In the genomic region with DNA sequence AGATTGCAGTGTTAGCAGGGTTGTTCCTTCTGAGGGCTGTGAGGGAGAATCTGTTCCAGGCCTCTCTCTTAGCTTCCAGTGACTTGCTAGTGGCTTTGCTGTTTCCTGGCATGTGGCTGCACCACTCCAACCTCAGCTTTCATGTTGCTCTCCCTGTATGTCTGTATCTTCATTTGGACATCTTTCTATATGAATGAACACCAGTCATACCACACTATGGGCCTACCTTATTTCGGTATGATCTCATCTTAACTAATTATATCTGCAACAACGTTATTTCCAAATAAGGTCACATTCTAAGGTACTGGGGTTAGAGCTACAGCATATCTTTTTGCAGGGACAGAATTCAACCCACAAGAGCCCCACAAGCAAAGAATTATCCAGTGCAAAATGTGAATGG, we compare ENCODE assay signal across 15 cellular contexts.
DNase-seq lines count a peak whose midpoint lies in the region; ATAC-seq and TF ChIP-seq lines count a peak whose summit lies in the region.
"Had no signal": no experiment of that assay in that cellular context is flagged by ENCODE, and none has a peak within 500 bp of the region (broad histone marks: within the 10 kb centered on the region; RNA-seq: fewer than 3 reads in every experiment).

No MANE protein-coding gene starts in this region.

- DNase-seq in endodermal cell (no peak), left lobe of liver (ENCODE audit: low spot score) (no peak), OCI-M2 (lab: John Stamatoyannopoulos, UW; ENCODE audit: unreplicated experiment) (no peak)
- DNase-seq in activated CD4-positive, CD25-positive, alpha-beta regulatory T cell (lab: John Stamatoyannopoulos, UW): no peak
- DNase-seq: brain microvascular endothelial cell; MV-4-11; stimulated activated CD4-positive, alpha-beta T cell treated with anti-CD3 and anti-CD28 coated beads, Interleukin-4, amount 100 ng/mL, for 24 hours had no signal

- no peaks in the 10 kb centered on the region for H3K27me3 Mint-ChIP-seq in endodermal cell (ENCODE audit: insufficient read depth)

- H3K27ac Mint-ChIP-seq in endodermal cell: peak overlapping the region; percentile 1
- H3K27ac Mint-ChIP-seq: activated naive CD8-positive, alpha-beta T cell; IgD-negative memory B cell had no signal

- no peak for TF ChIP-seq CTCF in endodermal cell (conservative IDR thresholded peaks at IDR 0.05)

- H3K27ac ChIP-seq in endodermal cell (ENCODE audit: low read depth, low read length): no peak overlapping the region
- H3K27ac ChIP-seq: brain microvascular endothelial cell, hepatocyte, thoracic aorta, VCaP had no signal

- H3K9me3 ChIP-seq in endodermal cell (ENCODE audit: control insufficient read depth, low read length): peaks cover 8% of the 10 kb centered on the region
- H3K9me3 ChIP-seq: thoracic aorta had no signal

- no peak overlapping the region for H3K9ac ChIP-seq in endodermal cell (ENCODE audit: extremely low read depth, low read length, poor library complexity, severe bottlenecking)

- no peaks in the 10 kb centered on the region for H3K36me3 ChIP-seq in endodermal cell (ENCODE audit: control insufficient read depth, insufficient read depth, low read length)
- H3K36me3 ChIP-seq: brain microvascular endothelial cell, thoracic aorta had no signal

- no peak overlapping the region for H3K4me3 ChIP-seq in endodermal cell (ENCODE audit: low read length)
- H3K4me3 ChIP-seq: hepatocyte, thoracic aorta had no signal

- H3K36me3 Mint-ChIP-seq in endodermal cell (ENCODE audit: low read depth): peaks cover 2% of the 10 kb centered on the region
- H3K36me3 Mint-ChIP-seq: activated naive CD8-positive, alpha-beta T cell; IgD-negative memory B cell had no signal

- no peaks in the 10 kb centered on the region for H3K27me3 ChIP-seq in endodermal cell (ENCODE audit: control insufficient read depth, insufficient read depth, low read length, poor library complexity, severe bottlenecking)
- H3K27me3 ChIP-seq: brain microvascular endothelial cell, hepatocyte had no signal

- H3K4me1 Mint-ChIP-seq in endodermal cell: peaks cover 9% of the 10 kb centered on the region
- H3K4me1 Mint-ChIP-seq: IgD-negative memory B cell had no signal

- no peaks in the 10 kb centered on the region for H3K4me1 ChIP-seq in endodermal cell (ENCODE audit: control insufficient read depth, insufficient read depth, low read length)

- H3K4me3 Mint-ChIP-seq in endodermal cell: no peak overlapping the region
- H3K4me3 Mint-ChIP-seq: activated naive CD8-positive, alpha-beta T cell; IgD-negative memory B cell had no signal

- ATAC-seq in GM18508 (IDR thresholded peaks at IDR 0.05; ENCODE audit: insufficient read depth, unreplicated experiment) (peak; percentile 50), GM21381 (IDR thresholded peaks at IDR 0.05; ENCODE audit: unreplicated experiment) (peak; percentile 52), HG03175 (IDR thresholded peaks at IDR 0.05; ENCODE audit: unreplicated experiment) (peak; percentile 61), left lobe of liver (no peak)

- 90 to 95% methylated on average over 2 of the region's 2 CpGs for WGBS in endodermal cell (ENCODE audit: insufficient coverage in 1 of 2, insufficient read length in 1 of 2), 2 experiments

- H3K9me3 Mint-ChIP-seq in endodermal cell: peaks cover 12% of the 10 kb centered on the region
